In the genomic region with DNA sequence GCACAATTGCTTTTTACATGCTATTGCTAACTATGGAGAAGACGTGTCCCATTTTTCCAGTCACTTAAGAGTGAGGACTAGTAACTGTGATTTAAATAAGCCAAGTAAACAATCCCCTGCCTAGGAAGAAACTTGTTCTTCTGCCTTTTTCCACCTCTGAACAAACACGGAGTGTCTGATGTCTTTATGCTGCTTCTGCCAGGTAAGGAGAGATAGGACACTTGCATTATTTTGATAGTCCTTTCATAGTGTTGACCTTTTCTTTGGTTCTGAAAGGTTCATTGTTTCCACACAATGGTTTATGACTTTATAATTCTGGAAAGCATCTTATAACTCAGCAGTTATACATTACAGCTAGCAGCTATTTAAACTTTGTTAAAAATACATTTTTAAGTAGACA, we compare ENCODE assay signal across 15 cellular contexts. TPM values are rescaled to one million over a fixed set of nuclear protein-coding genes. Genes with fewer than 3 reads are reported as not detected.
DNase-seq lines count a peak whose midpoint lies in the region; ATAC-seq and TF ChIP-seq lines count a peak whose summit lies in the region.
"Had no signal": no experiment of that assay in that cellular context is flagged by ENCODE, and none has a peak within 500 bp of the region (broad histone marks: within the 10 kb centered on the region; RNA-seq: fewer than 3 reads in every experiment).

No MANE protein-coding gene starts in this region.

- TF ChIP-seq CTCF in cardiac muscle cell (IDR thresholded peaks at IDR 0.05; ENCODE audit: low read depth, low read length), result no peak
- no peak for TF ChIP-seq CTCF in heart right ventricle (IDR thresholded peaks at IDR 0.05)
- no peak for TF ChIP-seq CTCF in astrocyte of the cerebellum (IDR thresholded peaks at IDR 0.05; ENCODE audit: low read depth, low read length, missing control alignments)
- TF ChIP-seq CTCF in hepatocyte (IDR thresholded peaks at IDR 0.05; ENCODE audit: poor library complexity), result no peak
- no peak for TF ChIP-seq CTCF in type B pancreatic cell (conservative IDR thresholded peaks at IDR 0.05)

- H3K27ac ChIP-seq in cardiac muscle cell (peak overlapping the region; percentile 60), heart right ventricle (no peak overlapping the region), hepatocyte (peak overlapping the region; percentile 79)
- H3K27ac ChIP-seq: lower lobe of right lung, SK-N-MC, WERI-Rb-1 had no signal

- DNase-seq in cardiac muscle cell (ENCODE audit: low read depth in 1 of 2, low spot score in 1 of 2), result no peak
- DNase-seq in heart right ventricle, result no peak
- no peak for DNase-seq in astrocyte of the cerebellum (ENCODE audit: low read depth)
- no peak for DNase-seq in hepatocyte (ENCODE audit: low spot score)
- no peak for DNase-seq in type B pancreatic cell (ENCODE audit: extremely low spot score, unreplicated experiment)
- DNase-seq in activated CD4-positive, alpha-beta T cell treated with anti-CD3 and anti-CD28 coated beads, Interleukin-2, amount 50 U/mL, for 1 hour, result no peak
- DNase-seq in stimulated activated CD4-positive, alpha-beta T cell treated with anti-CD3 and anti-CD28 coated beads, Interleukin-15, amount 100 ng/mL, for 24 hours, result no peak
- DNase-seq: activated T-cell treated with anti-CD3 and anti-CD28 coated beads, Interleukin-2, amount 50 U/mL, for 72 hours; effector memory CD4-positive, alpha-beta T cell; lower lobe of right lung; NCI-H1436 treated with DMSO at 0.1 percent for 48 hours; WERI-Rb-1 had no signal

- H3K9me3 ChIP-seq in cardiac muscle cell (ENCODE audit: low read depth) (no peaks in the 10 kb centered on the region), heart right ventricle (no peaks in the 10 kb centered on the region), hepatocyte (ENCODE audit: low read depth) (no peaks in the 10 kb centered on the region)
- H3K9me3 ChIP-seq: lower lobe of right lung had no signal

- peaks cover 49% of the 10 kb centered on the region for H3K79me2 ChIP-seq in hepatocyte

- H2AFZ ChIP-seq in hepatocyte, result no peak overlapping the region

- H3K9me2 ChIP-seq in hepatocyte (replicated peaks; ENCODE audit: insufficient read depth), result no peaks in the 10 kb centered on the region

- 84 to 85% methylated on average over 2 of the region's 2 CpGs for WGBS in heart right ventricle, 2 donors
- WGBS in hepatocyte (ENCODE audit: low lambda C conversion rate, missing lambda C conversion rate), result 33% methylated on average over 2 of the region's 2 CpGs

- H3K4me1 ChIP-seq in cardiac muscle cell (ENCODE audit: low read depth) (peaks cover 8% of the 10 kb centered on the region), heart right ventricle (peaks cover 0 to 14% (median 6%) of the 10 kb centered on the region in 9 donors), hepatocyte (ENCODE audit: insufficient read depth) (peaks cover 34% of the 10 kb centered on the region)

- H4K20me1 ChIP-seq in hepatocyte (ENCODE audit: insufficient read depth, poor library complexity, severe bottlenecking), result no peaks in the 10 kb centered on the region

- H3K4me3 Mint-ChIP-seq in type B pancreatic cell, result peak overlapping the region; percentile 65
- H3K4me3 Mint-ChIP-seq: activated T-cell treated with anti-CD3 and anti-CD28 coated beads, Interleukin-2, amount 50 U/mL, for 72 hours had no signal

- H3K4me1 Mint-ChIP-seq in type B pancreatic cell (ENCODE audit: unreplicated experiment), result peaks cover 31% of the 10 kb centered on the region

- H3K36me3 ChIP-seq in cardiac muscle cell, result no peaks in the 10 kb centered on the region
- peaks cover 0 to 9% (median 0%) of the 10 kb centered on the region in 9 donors for H3K36me3 ChIP-seq in heart right ventricle
- no peaks in the 10 kb centered on the region for H3K36me3 ChIP-seq in hepatocyte (replicated peaks; ENCODE audit: insufficient read depth, low read depth)
- H3K36me3 ChIP-seq: lower lobe of right lung, WERI-Rb-1 had no signal

- intact Hi-C loops in heart right ventricle (cut with DNase I), result no loop called here

- no peaks in the 10 kb centered on the region for H3K27me3 Mint-ChIP-seq in type B pancreatic cell

- peak overlapping the region; percentile 58 for H3K4me2 ChIP-seq in hepatocyte

- H3K36me3 Mint-ChIP-seq in type B pancreatic cell, result peaks cover 12% of the 10 kb centered on the region

- H3K4me3 ChIP-seq in cardiac muscle cell (no peak overlapping the region), heart right ventricle (no peak overlapping the region), astrocyte of the cerebellum (ENCODE audit: low read depth, low read length) (peak overlapping the region; percentile 22), hepatocyte (no peak overlapping the region)
- H3K4me3 ChIP-seq: K562, lower lobe of right lung, SK-N-MC had no signal

- no peaks in the 10 kb centered on the region for H3K27me3 ChIP-seq in cardiac muscle cell
- no peaks in the 10 kb centered on the region for H3K27me3 ChIP-seq in heart right ventricle
- no peaks in the 10 kb centered on the region for H3K27me3 ChIP-seq in hepatocyte

- ATAC-seq in heart right ventricle (no peak), GM21447 (IDR thresholded peaks at IDR 0.05; ENCODE audit: unreplicated experiment) (no peak)
- ATAC-seq: activated T-cell treated with anti-CD3 and anti-CD28 coated beads, Interleukin-2, amount 50 U/mL, for 72 hours had no signal

- peak overlapping the region; percentile 99 for H3K27ac Mint-ChIP-seq in type B pancreatic cell
- H3K27ac Mint-ChIP-seq: activated T-cell treated with anti-CD3 and anti-CD28 coated beads, Interleukin-2, amount 50 U/mL, for 72 hours had no signal

- in situ Hi-C loops in astrocyte of the cerebellum (cut with HindIII; ENCODE audit: low sequenced_read_pairs), result loop anchor here (10.0 kb wide), 1 partner anchor 49 kb away; no protein-coding TSS in a partner anchor

- H3K9me3 Mint-ChIP-seq in type B pancreatic cell, result no peaks in the 10 kb centered on the region
- H3K9me3 Mint-ChIP-seq: activated T-cell treated with anti-CD3 and anti-CD28 coated beads, Interleukin-2, amount 50 U/mL, for 72 hours had no signal

RNA-seq across cellular contexts. Expression of gene LRP11, which starts 8.4 kb away (rescaled TPM):
- total RNA-seq in cardiac muscle cell, result 11.3 and 11.9 TPM in 2 replicates
- polyA plus RNA-seq in cardiac muscle cell, result 10.8 and 17.7 TPM in 2 replicates
- total RNA-seq in heart right ventricle, result 10 to 100 TPM in 9 of 10 donors, 1 to 10 TPM in 1; 7.6 to 21.0 (median 15.3) TPM
- 1 to 10 TPM in 1 of 2 donors, under 1 TPM in 1; 0.51 to 5.2 TPM for polyA plus RNA-seq in heart right ventricle
- 33.6 and 46.8 TPM in 2 replicates for total RNA-seq in hepatocyte
- 28.1 and 35.4 TPM in 2 replicates for polyA plus RNA-seq in hepatocyte
- total RNA-seq in type B pancreatic cell (ENCODE audit: low replicate concordance), result 56.6 and 66.4 TPM in 2 replicates

RNA-seq across cellular contexts. Expression of gene RAET1E, which starts 42.2 kb away (rescaled TPM):
- total RNA-seq in cardiac muscle cell (not detected in 2 replicates), heart right ventricle (1 to 10 TPM in 1 of 10 donors, under 1 TPM in 6, not detected in 3; 0.15 to 1.4 (median 0.48) TPM), hepatocyte (0.28 TPM in 1 of 2 replicates, not detected in the other), type B pancreatic cell (ENCODE audit: low replicate concordance) (1.2 TPM in 1 of 2 replicates, not detected in the other)
- polyA plus RNA-seq in cardiac muscle cell (not detected in 2 replicates), heart right ventricle (under 1 TPM; 0.29 to 0.33 TPM), hepatocyte (0.44 TPM in 1 of 2 replicates, not detected in the other)
- total RNA-seq: activated T-cell treated with anti-CD3 and anti-CD28 coated beads, Interleukin-2, amount 50 U/mL, for 72 hours; K562; lower lobe of right lung had no signal
- polyA plus RNA-seq: K562 had no signal

Comparison
In these comparisons a context has a peak if more than half of its experiments do, and no peak if none do; other contexts are left out.
1. H3K27ac ChIP-seq: peak in cardiac muscle cell (single experiment) and hepatocyte (single experiment); none in heart right ventricle (0 of 10).